1 cellular context compared by ENCODE assay signal in genomic region chr19:36489139-36489919, GRCh38.
TF ChIP-seq lines count a peak whose summit lies in the region.

Gene ZNF566 (minus strand): TSS chr19:36489561. CDS start chr19:36476557, 13,004 bp downstream.

TF ChIP-seq in HCT116, 20 proteins besides CTCF, POLR2A, EP300 and RAD21:
- no peak for TF ChIP-seq EZH2phosphoT487 (IDR thresholded peaks at IDR 0.05; ENCODE audit: borderline replicate concordance)
- 0 out of 2 replicates have a peak, but pooled peaks have one; percentile 12 for TF ChIP-seq SP1 (IDR thresholded peaks at IDR 0.05; ENCODE audit: low read depth)
- no peak for TF ChIP-seq ATF3 (IDR thresholded peaks at IDR 0.05)
- TF ChIP-seq ZFX (IDR thresholded peaks at IDR 0.05) = peak; percentile 35; the same call in 1 of the 2 replicates
- TF ChIP-seq SRF (IDR thresholded peaks at IDR 0.05; ENCODE audit: low read depth) = no peak
- TF ChIP-seq MAX (IDR thresholded peaks at IDR 0.05) = peak; percentile 86
- peak; percentile 82 for TF ChIP-seq SIN3A (IDR thresholded peaks at IDR 0.05; ENCODE audit: low read depth)
- TF ChIP-seq ZBTB33 (IDR thresholded peaks at IDR 0.05; ENCODE audit: extremely low read depth, insufficient replicate concordance, low read length) = peak; percentile 95
- no peak for TF ChIP-seq CEBPB (IDR thresholded peaks at IDR 0.05; ENCODE audit: low read depth)
- TF ChIP-seq YY1 (IDR thresholded peaks at IDR 0.05; ENCODE audit: extremely low read depth, insufficient replicate concordance, low read depth, low read length) = peak; percentile 69
- TF ChIP-seq POLR2AphosphoS5 (IDR thresholded peaks at IDR 0.05; ENCODE audit: low read depth, low read length) = peak; percentile 35; the same call in 1 of the 2 replicates
